Comparison of ENCODE assay signal across 12 cellular contexts in genomic region chr2:234963785-234964615, GRCh38. TPM values are rescaled to one million over a fixed set of nuclear protein-coding genes. Genes with fewer than 3 reads are reported as not detected.
DNase-seq lines count a peak whose midpoint lies in the region; ATAC-seq and TF ChIP-seq lines count a peak whose summit lies in the region.
"Had no signal": no experiment of that assay in that cellular context is flagged by ENCODE, and none has a peak within 500 bp of the region (broad histone marks: within the 10 kb centered on the region; RNA-seq: fewer than 3 reads in every experiment).

No MANE protein-coding gene starts in this region.

- DNase-seq in GM04504 (ENCODE audit: low read depth): peak; percentile 63
- peak; percentile 97 for DNase-seq in RPMI7951 (ENCODE audit: low read depth)
- peak; percentile 86 for DNase-seq in fibroblast of mammary gland (ENCODE audit: low read depth)
- DNase-seq in renal cortical epithelial cell (ENCODE audit: low read depth): peak; percentile 48
- DNase-seq in activated naive CD4-positive, alpha-beta T cell treated with anti-CD3 and anti-CD28 coated beads, Interleukin-2, amount 50 U/mL, for 72 hours (ENCODE audit: low spot score in 2 of 2): no peak
- DNase-seq in DMS53 treated with DMSO at 0.1 percent for 48 hours (lab: John Stamatoyannopoulos, UW; ENCODE audit: unreplicated experiment): no peak
- no peak for DNase-seq in activated T-cell treated with anti-CD3 and anti-CD28 coated beads for 4 hours
- no peak for DNase-seq in NAMALWA (ENCODE audit: low spot score)
- DNase-seq: activated CD8-positive, alpha-beta T cell treated with anti-CD3 and anti-CD28 coated beads for 36 hours; heart right ventricle; stimulated activated CD4-positive, alpha-beta T cell treated with anti-CD3 and anti-CD28 coated beads, Interleukin-4, amount 100 ng/mL, for 1 hour had no signal

- H3K9me3 Mint-ChIP-seq in activated naive CD4-positive, alpha-beta T cell treated with anti-CD3 and anti-CD28 coated beads, Interleukin-2, amount 50 U/mL, for 72 hours: no peaks in the 10 kb centered on the region
- H3K9me3 Mint-ChIP-seq: activated CD8-positive, alpha-beta T cell treated with anti-CD3 and anti-CD28 coated beads for 36 hours had no signal

- H3K4me3 ChIP-seq in fibroblast of mammary gland (ENCODE audit: control insufficient read depth, low read depth, low read length): no peak overlapping the region
- H3K4me3 ChIP-seq: heart right ventricle, tibial nerve had no signal

- no peaks in the 10 kb centered on the region for H3K36me3 Mint-ChIP-seq in activated naive CD4-positive, alpha-beta T cell treated with anti-CD3 and anti-CD28 coated beads, Interleukin-2, amount 50 U/mL, for 72 hours

- TF ChIP-seq CTCF in fibroblast of mammary gland (conservative IDR thresholded peaks at IDR 0.05; ENCODE audit: control insufficient read depth, insufficient read depth, low read depth, low read length): no peak

- no peak overlapping the region for H3K27ac Mint-ChIP-seq in activated naive CD4-positive, alpha-beta T cell treated with anti-CD3 and anti-CD28 coated beads, Interleukin-2, amount 50 U/mL, for 72 hours
- H3K27ac Mint-ChIP-seq: activated CD8-positive, alpha-beta T cell treated with anti-CD3 and anti-CD28 coated beads for 36 hours had no signal

- ATAC-seq in activated naive CD4-positive, alpha-beta T cell treated with anti-CD3 and anti-CD28 coated beads, Interleukin-2, amount 50 U/mL, for 72 hours: no peak
- ATAC-seq: activated CD8-positive, alpha-beta T cell treated with anti-CD3 and anti-CD28 coated beads for 36 hours had no signal

RNA-seq across cellular contexts. Expression of gene SH3BP4, which starts 12.2 kb away (rescaled TPM):
- 75.8 and 86.6 TPM in 2 replicates for total RNA-seq in RPMI7951 (2014; rRNA removed; shearing (Covaris generic))
- total RNA-seq in renal cortical epithelial cell: 58.5 and 116 TPM in 2 replicates
- total RNA-seq in activated naive CD4-positive, alpha-beta T cell treated with anti-CD3 and anti-CD28 coated beads, Interleukin-2, amount 50 U/mL, for 72 hours: under 1 TPM in 1 of 2 donors, not detected in 1; 0.31 TPM

Comparison
In these comparisons a context has a peak if more than half of its experiments do, and no peak if none do; other contexts are left out.
1. DNase-seq: peak in GM04504 (single experiment), RPMI7951 (single experiment), fibroblast of mammary gland (single experiment) and renal cortical epithelial cell (single experiment); none in activated naive CD4-positive, alpha-beta T cell treated with anti-CD3 and anti-CD28 coated beads, Interleukin-2, amount 50 U/mL, for 72 hours (0 of 2), DMS53 treated with DMSO at 0.1 percent for 48 hours (single experiment), activated T-cell treated with anti-CD3 and anti-CD28 coated beads for 4 hours (single experiment) and NAMALWA (single experiment).
2. RNA of gene SH3BP4, which starts 12.2 kb away (total RNA-seq): 58.5 to 116 TPM in renal cortical epithelial cell and 75.8 to 86.6 TPM in RPMI7951; 0.31 TPM in activated naive CD4-positive, alpha-beta T cell treated with anti-CD3 and anti-CD28 coated beads, Interleukin-2, amount 50 U/mL, for 72 hours; every median in the first group is over 10 times any median in the second.